1 cellular context compared by ENCODE assay signal in the genomic region with DNA sequence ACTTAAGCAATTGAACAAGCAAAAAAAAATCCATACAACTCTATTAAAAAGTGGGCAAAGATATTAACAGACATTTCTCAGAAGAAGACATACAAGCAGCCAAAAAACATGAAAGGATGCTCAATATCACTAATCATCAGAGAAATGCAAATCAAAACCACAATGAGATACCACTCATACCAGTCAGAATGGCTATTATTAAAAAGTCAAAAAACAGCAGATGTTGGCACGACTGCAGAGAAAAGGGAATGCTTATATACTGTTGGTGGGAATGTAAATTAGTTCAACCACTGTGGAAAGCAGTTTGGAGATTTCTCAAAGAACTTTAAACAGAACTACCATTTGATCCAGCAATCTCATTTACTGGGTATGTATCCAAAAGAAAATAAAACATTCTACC. TPM values are rescaled to one million over a fixed set of nuclear protein-coding genes. Genes with fewer than 3 reads are reported as not detected.
"Had no signal": no experiment of that assay in that cellular context is flagged by ENCODE, and none has a peak within 500 bp of the region (broad histone marks: within the 10 kb centered on the region; RNA-seq: fewer than 3 reads in every experiment).

No MANE protein-coding gene starts in this region.

RNA-seq across cellular contexts. Expression of a gene that starts 7.2 kb away (rescaled TPM):
- total RNA-seq: esophagus mucosa had no signal
